9 cellular contexts compared by ENCODE assay signal in genomic region chr10:73263948-73264347, GRCh38. TPM values are rescaled to one million over a fixed set of nuclear protein-coding genes. Genes with fewer than 3 reads are reported as not detected.
A peak's percentile ranks its signal among the peaks of the same experiment; 100 is the strongest.
DNase-seq lines count a peak whose midpoint lies in the region; ATAC-seq and TF ChIP-seq lines count a peak whose summit lies in the region.
"Had no signal": no experiment of that assay in that cellular context is flagged by ENCODE, and none has a peak within 500 bp of the region (broad histone marks: within the 10 kb centered on the region; RNA-seq: fewer than 3 reads in every experiment).

No MANE protein-coding gene starts in this region.

- peaks cover 3% of the 10 kb centered on the region for H3K4me1 Mint-ChIP-seq in activated CD8-positive, alpha-beta memory T cell treated with anti-CD3 and anti-CD28 coated beads, Interleukin-2, amount 10 ng/mL, durations not matched to agents 7 days and 5 days

- no peaks in the 10 kb centered on the region for H3K36me3 Mint-ChIP-seq in activated CD8-positive, alpha-beta memory T cell treated with anti-CD3 and anti-CD28 coated beads, Interleukin-2, amount 10 ng/mL, durations not matched to agents 7 days and 5 days

- H3K79me2 ChIP-seq in OCI-LY1 (ENCODE audit: insufficient read depth, low read length), result no peaks in the 10 kb centered on the region
- no peaks in the 10 kb centered on the region for H3K79me2 ChIP-seq in fibroblast of lung (ENCODE audit: control insufficient read depth, insufficient read depth, low read length)

- no peak overlapping the region for H3K27ac Mint-ChIP-seq in activated CD8-positive, alpha-beta memory T cell treated with anti-CD3 and anti-CD28 coated beads, Interleukin-2, amount 10 ng/mL, durations not matched to agents 7 days and 5 days

- peak; percentile 30 for ATAC-seq in activated CD8-positive, alpha-beta memory T cell treated with anti-CD3 and anti-CD28 coated beads, Interleukin-2, amount 10 ng/mL, durations not matched to agents 7 days and 5 days
- ATAC-seq in upper lobe of left lung (ENCODE audit: low FRiP score in 2 of 2), result no peak

- TF ChIP-seq EP300 in upper lobe of left lung (IDR thresholded peaks at IDR 0.05), result no peak

- no peaks in the 10 kb centered on the region for H3F3A ChIP-seq in OCI-LY1 (ENCODE audit: insufficient read depth, low read length)

- 0 out of 2 replicates have a peak, but pooled peaks cover 2% of the 10 kb centered on the region for H3K9me3 ChIP-seq in OCI-LY1 (ENCODE audit: low read length)
- H3K9me3 ChIP-seq in fibroblast of lung (ENCODE audit: control insufficient read depth, insufficient read depth, low read depth, low read length), result no peaks in the 10 kb centered on the region
- H3K9me3 ChIP-seq in upper lobe of left lung, result peaks cover 0 to 1% (median 0%) of the 10 kb centered on the region in 4 donors
- H3K9me3 ChIP-seq: SJCRH30 had no signal

- peaks cover 6% of the 10 kb centered on the region for H3K27me3 Mint-ChIP-seq in activated CD8-positive, alpha-beta memory T cell treated with anti-CD3 and anti-CD28 coated beads, Interleukin-2, amount 10 ng/mL, durations not matched to agents 7 days and 5 days

- CTCF ChIA-PET in activated CD8-positive, alpha-beta memory T cell treated with anti-CD3 and anti-CD28 coated beads, Interleukin-2, amount 10 ng/mL, durations not matched to agents 7 days and 5 days (lab: Charles Lee), result interaction anchor here (0.6 to 2.8 kb wide), 13 partner anchors 9 to 384 kb away, joined by 3 to 21 read pairs (median 4); partner anchors contain the start of genes MRPS16 and MYOZ1

- peaks cover 4% of the 10 kb centered on the region for H3K9me3 Mint-ChIP-seq in activated CD8-positive, alpha-beta memory T cell treated with anti-CD3 and anti-CD28 coated beads, Interleukin-2, amount 10 ng/mL, durations not matched to agents 7 days and 5 days (ENCODE audit: low read depth)

- H3K36me3 ChIP-seq in OCI-LY1 (ENCODE audit: insufficient read depth, low read length) (no peaks in the 10 kb centered on the region), fibroblast of lung (ENCODE audit: control insufficient read depth, insufficient read depth, low read length) (no peaks in the 10 kb centered on the region), upper lobe of left lung (no peaks in the 10 kb centered on the region)
- H3K36me3 ChIP-seq: SJCRH30 had no signal

- H3K4me1 ChIP-seq in OCI-LY1 (ENCODE audit: insufficient read depth, low read length, severe bottlenecking) (no peaks in the 10 kb centered on the region), fibroblast of lung (ENCODE audit: control insufficient read depth, extremely low read depth, insufficient read depth, low read length) (no peaks in the 10 kb centered on the region), upper lobe of left lung (no peaks in the 10 kb centered on the region)

- TF ChIP-seq POLR2A in upper lobe of left lung (IDR thresholded peaks at IDR 0.05), result no peak

- H2AFZ ChIP-seq in OCI-LY1 (ENCODE audit: low read length), result 0 out of 2 replicates have a peak overlapping the region, but pooled peaks have one; percentile 41
- no peak overlapping the region for H2AFZ ChIP-seq in fibroblast of lung (ENCODE audit: low read length)

- peak; percentile 65 for TF ChIP-seq CTCF in OCI-LY1 (IDR thresholded peaks at IDR 0.05; ENCODE audit: low read length)
- peak; percentile 48 to 60 for TF ChIP-seq CTCF in fibroblast of lung (conservative IDR thresholded peaks at IDR 0.05 in 1 of 2, IDR thresholded peaks at IDR 0.05 in 1 of 2; ENCODE audit: low read depth in 1 of 2, low read length in 2 of 2)
- peak in 4 of 6 experiments; percentile 14 to 31 (median 22) for TF ChIP-seq CTCF in upper lobe of left lung (IDR thresholded peaks at IDR 0.05)

- no peak overlapping the region for H3K4me3 Mint-ChIP-seq in activated CD8-positive, alpha-beta memory T cell treated with anti-CD3 and anti-CD28 coated beads, Interleukin-2, amount 10 ng/mL, durations not matched to agents 7 days and 5 days

- no peak for DNase-seq in activated CD8-positive, alpha-beta memory T cell treated with anti-CD3 and anti-CD28 coated beads, Interleukin-2, amount 10 ng/mL, durations not matched to agents 7 days and 5 days
- DNase-seq in activated CD8-positive, alpha-beta memory T cell treated with anti-CD3 and anti-CD28 coated beads, Interleukin-2, amount 50 U/mL, for 48 hours, result no peak
- DNase-seq in fibroblast of lung (ENCODE audit: low read depth in 2 of 2) (peak; percentile 19 to 56), upper lobe of left lung (no peak), NCI-H345 treated with DMSO at 0.1 percent for 48 hours (lab: John Stamatoyannopoulos, UW; ENCODE audit: unreplicated experiment) (no peak)
- no peak for DNase-seq in activated naive CD4-positive, alpha-beta T cell treated with Interleukin-2 at 50 U/mL for 16 hours
- DNase-seq in central memory CD4-positive, alpha-beta T cell, result no peak

- H3K27ac ChIP-seq in OCI-LY1 (ENCODE audit: low read depth, low read length, poor library complexity, severe bottlenecking) (no peak overlapping the region), fibroblast of lung (ENCODE audit: insufficient read depth, low read length) (no peak overlapping the region), upper lobe of left lung (no peak overlapping the region)
- H3K27ac ChIP-seq: SJCRH30 had no signal

- H4K20me1 ChIP-seq in OCI-LY1 (ENCODE audit: insufficient read depth, low read length) (no peaks in the 10 kb centered on the region), fibroblast of lung (ENCODE audit: control insufficient read depth, extremely low read depth, insufficient read depth, low read length) (no peaks in the 10 kb centered on the region)

- H3K27me3 ChIP-seq in OCI-LY1 (ENCODE audit: insufficient read depth, low read length), result no peaks in the 10 kb centered on the region
- H3K27me3 ChIP-seq in fibroblast of lung (ENCODE audit: control insufficient read depth, insufficient read depth, low read length), result no peaks in the 10 kb centered on the region
- H3K27me3 ChIP-seq in upper lobe of left lung, result no peaks in the 10 kb centered on the region
- H3K27me3 ChIP-seq: SJCRH30 had no signal

- no peak overlapping the region for H3K4me2 ChIP-seq in OCI-LY1 (ENCODE audit: low read length)
- no peak overlapping the region for H3K4me2 ChIP-seq in fibroblast of lung (ENCODE audit: extremely low read depth, insufficient read depth, low read length)

- H3K9me2 ChIP-seq in OCI-LY1 (ENCODE audit: low read depth, low read length), result no peaks in the 10 kb centered on the region

- H3K4me3 ChIP-seq in OCI-LY1 (ENCODE audit: low read depth, low read length, poor library complexity, severe bottlenecking), result no peak overlapping the region
- no peak overlapping the region for H3K4me3 ChIP-seq in fibroblast of lung (replicated peaks in 1 of 4; ENCODE audit: control extremely low read depth in 1 of 4, insufficient read depth in 1 of 4, low read depth in 3 of 4, low read length in 4 of 4)
- no peak overlapping the region for H3K4me3 ChIP-seq in upper lobe of left lung
- H3K4me3 ChIP-seq: SJCRH30 had no signal

- H3K9ac ChIP-seq in OCI-LY1 (ENCODE audit: low read length) (no peak overlapping the region), fibroblast of lung (ENCODE audit: insufficient read depth, low read length) (no peak overlapping the region)

RNA-seq across cellular contexts. Expression of gene MRPS16, which starts 11.5 kb away (rescaled TPM):
- 100 to 1,000 TPM in 1 of 2 experiments, 10 to 100 TPM in 1; 79.2 to 110 TPM for total RNA-seq in activated CD8-positive, alpha-beta memory T cell treated with anti-CD3 and anti-CD28 coated beads, Interleukin-2, amount 10 ng/mL, durations not matched to agents 7 days and 5 days
- 58.3 and 62.3 TPM in 2 replicates for total RNA-seq in fibroblast of lung
- polyA plus RNA-seq in fibroblast of lung, result 59.4 and 76.2 TPM in 2 replicates
- polyA plus RNA-seq in fibroblast of lung (2012), result 87.2 and 124 TPM in 2 replicates
- 30.4 and 36.1 TPM in 2 replicates for polyA minus RNA-seq in fibroblast of lung (ENCODE audit: low replicate concordance)
- 10 to 100 TPM; 26.2 to 66.2 (median 36.4) TPM for total RNA-seq in upper lobe of left lung

RNA-seq across cellular contexts. Expression of gene DNAJC9, which starts 16.9 kb away (rescaled TPM):
- total RNA-seq in activated CD8-positive, alpha-beta memory T cell treated with anti-CD3 and anti-CD28 coated beads, Interleukin-2, amount 10 ng/mL, durations not matched to agents 7 days and 5 days, result 10 to 100 TPM; 63.5 to 65.1 TPM
- total RNA-seq in fibroblast of lung, result 14.5 and 20.3 TPM in 2 replicates
- 16.3 and 31.4 TPM in 2 replicates for polyA plus RNA-seq in fibroblast of lung
- 9.3 and 23.6 TPM in 2 replicates for polyA plus RNA-seq in fibroblast of lung (2012)
- polyA minus RNA-seq in fibroblast of lung (ENCODE audit: low replicate concordance), result 1.5 and 16.6 TPM in 2 replicates
- 10 to 100 TPM; 10.1 to 16.8 (median 12.0) TPM for total RNA-seq in upper lobe of left lung

Comparison
In these comparisons a context has a peak if more than half of its experiments do, and no peak if none do; other contexts are left out.
1. DNase-seq: peak in fibroblast of lung (2 of 2); none in activated CD8-positive, alpha-beta memory T cell treated with anti-CD3 and anti-CD28 coated beads, Interleukin-2, amount 10 ng/mL, durations not matched to agents 7 days and 5 days (single experiment), activated CD8-positive, alpha-beta memory T cell treated with anti-CD3 and anti-CD28 coated beads, Interleukin-2, amount 50 U/mL, for 48 hours (single experiment), upper lobe of left lung (0 of 2), NCI-H345 treated with DMSO at 0.1 percent for 48 hours (single experiment), activated naive CD4-positive, alpha-beta T cell treated with Interleukin-2 at 50 U/mL for 16 hours (single experiment) and central memory CD4-positive, alpha-beta T cell (single experiment).
2. Peak in every context shown above with its lines, with median percentiles within 50 percentile points of each other: CTCF ChIP-seq.